ENCODE assay signal across 15 cellular contexts in the genomic region with DNA sequence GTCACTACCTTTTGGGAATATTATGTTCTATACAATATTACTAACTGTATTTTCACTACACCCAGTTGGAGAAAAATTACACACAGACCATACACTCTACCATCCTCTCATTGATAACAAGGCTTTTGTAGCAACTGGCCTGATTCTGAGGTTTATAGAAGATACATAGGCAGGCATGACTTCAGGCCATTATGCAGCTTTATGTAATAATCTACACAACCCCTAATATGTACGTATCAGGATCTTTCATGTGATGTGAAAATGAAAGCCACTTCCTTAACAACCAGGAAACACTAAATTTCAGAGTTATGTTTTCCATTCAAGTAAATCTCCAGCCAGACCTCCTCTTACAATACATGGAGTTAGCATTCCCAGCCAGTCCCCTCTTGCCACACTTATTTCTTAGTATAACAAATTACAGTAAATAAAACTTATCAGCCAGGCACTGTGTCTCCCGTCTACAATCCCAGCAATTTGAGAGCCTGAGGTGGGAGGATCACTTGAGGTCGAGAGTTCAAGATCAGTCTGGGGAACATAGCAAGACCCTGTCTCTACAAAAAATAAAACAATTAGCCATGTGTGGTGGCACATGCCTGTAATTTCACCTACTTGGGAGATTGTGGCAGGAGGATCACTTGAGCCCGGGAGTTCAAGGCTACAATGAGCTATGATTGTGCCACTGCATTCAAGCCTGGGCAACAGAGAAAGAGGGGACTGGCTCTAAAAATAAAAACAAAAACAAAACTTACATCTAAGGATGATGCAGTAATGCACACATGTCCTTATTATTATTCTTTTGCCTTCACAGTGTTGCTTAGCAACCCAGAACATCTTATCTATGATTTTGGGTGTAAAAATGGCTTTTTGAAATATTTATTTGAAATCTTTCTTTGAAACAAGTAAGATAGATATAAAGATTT. TPM values are rescaled to one million over a fixed set of nuclear protein-coding genes. Genes with fewer than 3 reads are reported as not detected.
DNase-seq lines count a peak whose midpoint lies in the region; ATAC-seq, FAIRE-seq and TF ChIP-seq lines count a peak whose summit lies in the region.
"Had no signal": no experiment of that assay in that cellular context is flagged by ENCODE, and none has a peak within 500 bp of the region (broad histone marks: within the 10 kb centered on the region; RNA-seq: fewer than 3 reads in every experiment).

No MANE protein-coding gene starts in this region.

- no peaks in the 10 kb centered on the region for H3K27me3 Mint-ChIP-seq in natural killer cell (ENCODE audit: low read depth in 2 of 2)
- H3K27me3 Mint-ChIP-seq in natural killer cell treated with Interleukin-12 subunit alpha and Interleukin-12 subunit beta and Interleukin-15 and Interleukin-18, amount 100 ng/mL, for 72 hours: no peaks in the 10 kb centered on the region

- no peaks in the 10 kb centered on the region for H3K79me2 ChIP-seq in K562 (ENCODE audit: control insufficient read depth, insufficient read depth, low read length)
- H3K79me2 ChIP-seq: hepatocyte had no signal

- no peaks in the 10 kb centered on the region for H4K20me1 ChIP-seq in K562 (replicated peaks; ENCODE audit: control insufficient read depth, insufficient read depth, low read length)

- no peaks in the 10 kb centered on the region for H3K9me3 ChIP-seq in K562 (replicated peaks; ENCODE audit: control insufficient read depth, insufficient read depth, low read depth, low read length)

- CTCF ChIA-PET in K562 (lab: Yijun Ruan, JAX; ENCODE audit: low intra/inter-chr PET ratio): no interaction called here

- no peak overlapping the region for H3K4me3 ChIP-seq in K562
- H3K4me3 ChIP-seq: hepatocyte, lung, SK-N-MC had no signal

- TF ChIP-seq CTCF in natural killer cell (IDR thresholded peaks at IDR 0.05): no peak
- TF ChIP-seq CTCF in K562 (IDR thresholded peaks at IDR 0.05 in 2 of 3, conservative IDR thresholded peaks at IDR 0.05 in 1 of 3; ENCODE audit: insufficient read depth in 2 of 3, low read depth in 1 of 3, low read length in 3 of 3): no peak

- H3K27ac ChIP-seq in K562 (ENCODE audit: extremely low read depth, low read depth, low read length): no peak overlapping the region
- H3K27ac ChIP-seq: brain microvascular endothelial cell, hepatocyte, SK-N-MC had no signal

- peak overlapping the region; percentile 64 for H2AFZ ChIP-seq in K562 (ENCODE audit: low read depth, low read length)
- H2AFZ ChIP-seq: hepatocyte had no signal

- no peaks in the 10 kb centered on the region; a peak in 1 of 5 replicates for H3K4me1 ChIP-seq in K562 (replicated peaks in 1 of 2; ENCODE audit: control insufficient read depth in 2 of 2, insufficient read depth in 2 of 2, low read length in 2 of 2)

- H3K36me3 ChIP-seq in K562 (ENCODE audit: control insufficient read depth, insufficient read depth, low read length): no peaks in the 10 kb centered on the region
- H3K36me3 ChIP-seq: brain microvascular endothelial cell had no signal

- no peak for TF ChIP-seq RAD21 in K562 (CRISPR knock-in tag; conservative IDR thresholded peaks at IDR 0.05 in 1 of 2, IDR thresholded peaks at IDR 0.05 in 1 of 2)

- no peaks in the 10 kb centered on the region for H3K27me3 ChIP-seq in K562 (ENCODE audit: control insufficient read depth in 2 of 2, insufficient read depth in 2 of 2, low read length in 2 of 2)
- H3K27me3 ChIP-seq: brain microvascular endothelial cell, hepatocyte had no signal

- TF ChIP-seq EP300 in K562 (IDR thresholded peaks at IDR 0.05; ENCODE audit: low read length): no peak

- H3K27ac Mint-ChIP-seq in natural killer cell: no peak overlapping the region
- H3K27ac Mint-ChIP-seq in natural killer cell treated with Interleukin-12 subunit alpha and Interleukin-12 subunit beta and Interleukin-15 and Interleukin-18, amount 100 ng/mL, for 72 hours: peak overlapping the region in 1 of 2 donors; percentile 46

- ATAC-seq in natural killer cell (peak in 2 of 3 donors; percentile 42 to 63), HG03521 (IDR thresholded peaks at IDR 0.05; ENCODE audit: unreplicated experiment) (peak; percentile 50), K562 (no peak), HG02840 (IDR thresholded peaks at IDR 0.05; ENCODE audit: low FRiP score, unreplicated experiment) (no peak), HG02973 (IDR thresholded peaks at IDR 0.05; ENCODE audit: unreplicated experiment) (no peak)
- ATAC-seq in natural killer cell treated with Interleukin-12 subunit alpha and Interleukin-12 subunit beta and Interleukin-15 and Interleukin-18, amount 100 ng/mL, for 72 hours: no peak

- intact Hi-C loops in natural killer cell (cut with micrococcal nuclease): no loop called here
- intact Hi-C loops in K562 (cut with micrococcal nuclease): no loop called here

- TF ChIP-seq POLR2A in K562 (conservative IDR thresholded peaks at IDR 0.05): no peak

- in situ Hi-C loops in K562 (cut with MboI): no loop called here

- no peak overlapping the region for H3K9ac ChIP-seq in K562 (ENCODE audit: insufficient read depth in 1 of 2, low read depth in 2 of 2, low read length in 2 of 2)

- DNase-seq in natural killer cell: no peak
- DNase-seq in natural killer cell treated with Interleukin-12 subunit alpha and Interleukin-12 subunit beta and Interleukin-15 and Interleukin-18, amount 100 ng/mL, for 72 hours (ENCODE audit: low spot score): no peak
- no peak for DNase-seq in K562 (ENCODE audit: extremely low read depth in 1 of 4, low spot score in 3 of 4)
- no peak for DNase-seq in NCI-H69 (lab: John Stamatoyannopoulos, UW)
- DNase-seq in occipital lobe (lab: John Stamatoyannopoulos, UW): no peak
- DNase-seq: activated CD4-positive, alpha-beta T cell treated with anti-CD3 and anti-CD28 coated beads for 4 hours; brain microvascular endothelial cell; NCI-H146; NCI-H748 treated with DMSO at 0.1 percent for 48 hours had no signal

- peaks cover 6 to 7% of the 10 kb centered on the region in 2 donors for H3K4me1 Mint-ChIP-seq in natural killer cell
- H3K4me1 Mint-ChIP-seq in natural killer cell treated with Interleukin-12 subunit alpha and Interleukin-12 subunit beta and Interleukin-15 and Interleukin-18, amount 100 ng/mL, for 72 hours (ENCODE audit: low read depth in 2 of 2): peaks cover 6% of the 10 kb centered on the region in 2 donors

- peaks cover 0 to 6% of the 10 kb centered on the region in 2 donors for H3K9me3 Mint-ChIP-seq in natural killer cell
- peaks cover 6% of the 10 kb centered on the region for H3K9me3 Mint-ChIP-seq in natural killer cell treated with Interleukin-12 subunit alpha and Interleukin-12 subunit beta and Interleukin-15 and Interleukin-18, amount 100 ng/mL, for 72 hours

- POLR2A ChIA-PET in K562 (lab: Yijun Ruan, JAX): interaction anchor here (0.6 to 0.7 kb wide), 2 partner anchors 9 to 11 kb away, joined by 3 read pairs; no protein-coding TSS in a partner anchor

- H3K9me1 ChIP-seq in K562 (ENCODE audit: control insufficient read depth, insufficient read depth, low read length): no peaks in the 10 kb centered on the region

- no TSS peak for BruUV-seq in K562 (replicated peaks; lab: Mats Ljungman, UMichigan)

- WGBS in K562 (ENCODE audit: insufficient coverage, low coverage, missing lambda C conversion rate): 29% methylated on average over 3 of the region's 4 CpGs

- no peaks in the 10 kb centered on the region for H3K36me3 Mint-ChIP-seq in natural killer cell
- H3K36me3 Mint-ChIP-seq in natural killer cell treated with Interleukin-12 subunit alpha and Interleukin-12 subunit beta and Interleukin-15 and Interleukin-18, amount 100 ng/mL, for 72 hours: peaks cover 7% of the 10 kb centered on the region

- no peak overlapping the region for H3K4me3 Mint-ChIP-seq in natural killer cell
- no peak overlapping the region for H3K4me3 Mint-ChIP-seq in natural killer cell treated with Interleukin-12 subunit alpha and Interleukin-12 subunit beta and Interleukin-15 and Interleukin-18, amount 100 ng/mL, for 72 hours

- no peak overlapping the region for H3K4me2 ChIP-seq in K562 (ENCODE audit: insufficient read depth, low read length)
- H3K4me2 ChIP-seq: hepatocyte had no signal

- FAIRE-seq in K562 (lab: Jason Lieb, UNC): peak; percentile 69

TF ChIP-seq in K562, 482 proteins besides CTCF, POLR2A, EP300 and RAD21:
- TF ChIP-seq TCF3 (CRISPR knock-in tag; IDR thresholded peaks at IDR 0.05) (no peak), RFX1 (IDR thresholded peaks at IDR 0.05) (peak; percentile 71)

RNA-seq across cellular contexts. Expression of a gene that starts 10.4 kb away (rescaled TPM):
- total RNA-seq in natural killer cell (100 to 1,000 TPM; 133 to 154 (median 138) TPM), K562 (2014; rRNA removed) (28.3 and 32.1 TPM in 2 replicates), K562 (2014; rRNA removed; fragmentation: Illumina TruSeq; extraction: Trizol) (81.0 and 94.9 TPM in 2 replicates), K562 (2015; rRNA removed; fragmentation: Illumina TruSeq; extraction: Trizol) (70.2 and 78.3 TPM in 2 replicates), K562 (2021) (82.7 and 88.6 TPM in 2 replicates), occipital lobe (187 TPM)
- 100 to 1,000 TPM in 1 of 2 donors, 10 to 100 TPM in 1; 99.0 to 105 TPM for total RNA-seq in natural killer cell treated with Interleukin-12 subunit alpha and Interleukin-12 subunit beta and Interleukin-15 and Interleukin-18, amount 100 ng/mL, for 72 hours
- 52.8 and 159 TPM in 2 replicates for total RNA-seq in K562 (2011; cell fraction: chromatin; rRNA removed; ENCODE audit: low replicate concordance)
- 43.4 and 53.4 TPM in 2 replicates for total RNA-seq in K562 (2011; cell fraction: nucleolus; rRNA removed)
- 46.3 and 48.5 TPM in 2 replicates for total RNA-seq in K562 (2011; cell fraction: nucleoplasm; rRNA removed)
- polyA plus RNA-seq in K562 (2011; rRNA removed) (34.2 and 52.7 TPM in 2 replicates), K562 (2014; fragmentation: Illumina TruSeq; extraction: Trizol) (36.2 and 42.8 TPM in 2 replicates), K562 (2014; fragmentation: Nextera tagmentation; extraction: Ambion mirVana) (10 to 100 TPM; 17.4 to 19.9 TPM), K562 (2014; rRNA removed) (25.6 and 31.4 TPM in 2 replicates)
- polyA plus RNA-seq in K562 (2011; cell fraction: cytosol; rRNA removed): 15.3 and 41.1 TPM in 2 replicates
- 19.3 and 21.6 TPM in 2 replicates for polyA plus RNA-seq in K562 (2011; cell fraction: nucleus; rRNA removed)
- polyA plus RNA-seq in K562 (2012): 28.9 and 29.0 TPM in 2 replicates
- 334 and 360 TPM in 2 replicates for polyA minus RNA-seq in K562 (2011; rRNA and poly(A)+ RNA removed)
- polyA minus RNA-seq in K562 (2011; cell fraction: cytosol; rRNA and poly(A)+ RNA removed): 66.7 and 80.0 TPM in 2 replicates
- polyA minus RNA-seq in K562 (2011; cell fraction: nucleus; rRNA and poly(A)+ RNA removed): 73.6 and 124 TPM in 2 replicates

Comparison
In these comparisons a context has a peak if more than half of its experiments do, and no peak if none do; other contexts are left out.
1. ATAC-seq: peak in natural killer cell (2 of 3) and HG03521 (single experiment); none in natural killer cell treated with Interleukin-12 subunit alpha and Interleukin-12 subunit beta and Interleukin-15 and Interleukin-18, amount 100 ng/mL, for 72 hours (0 of 2), K562 (single experiment), HG02840 (single experiment) and HG02973 (single experiment).